ENCODE assay signal across 8 cellular contexts in genomic region chr3:23135026-23135785, GRCh38.
"Had no signal": no experiment of that assay in that cellular context is flagged by ENCODE, and none has a peak within 500 bp of the region (broad histone marks: within the 10 kb centered on the region; RNA-seq: fewer than 3 reads in every experiment).

No MANE protein-coding gene starts in this region.

- H3K27ac Mint-ChIP-seq: IgD-negative memory B cell had no signal

- H3K4me3 ChIP-seq: K562 had no signal

- H3K4me3 Mint-ChIP-seq: IgD-negative memory B cell had no signal

- H3K27me3 Mint-ChIP-seq: IgD-negative memory B cell had no signal

- H3K4me2 ChIP-seq: KMS-11 had no signal

- H3K9ac ChIP-seq: KMS-11 had no signal

- DNase-seq: IMR-90, KBM-7, KG1 had no signal

- ATAC-seq: HepG2, K562 had no signal

- H3K27ac ChIP-seq: HL-60, KMS-11 had no signal
